ENCODE assay signal across 22 cellular contexts in genomic region chr5:150166193-150167162, GRCh38. TPM values are rescaled to one million over a fixed set of nuclear protein-coding genes. Genes with fewer than 3 reads are reported as not detected.
DNase-seq lines count a peak whose midpoint lies in the region; ATAC-seq, FAIRE-seq and TF ChIP-seq lines count a peak whose summit lies in the region.
"Had no signal": no experiment of that assay in that cellular context is flagged by ENCODE, and none has a peak within 500 bp of the region (broad histone marks: within the 10 kb centered on the region; RNA-seq: fewer than 3 reads in every experiment).

Gene CDX1, plus strand, starts transcription at chr5:150166778. Its CDS starts 99 bp downstream, at chr5:150166877.

- no peak within 1 kb of the TSS for H3K4me3 ChIP-seq in astrocyte (ENCODE audit: insufficient read depth, low read depth, low read length)
- no peak within 1 kb of the TSS for H3K4me3 ChIP-seq in mesendoderm (ENCODE audit: low read length)
- peak within 1 kb of the TSS; percentile 32 to 43 for H3K4me3 ChIP-seq in testis
- no peak within 1 kb of the TSS for H3K4me3 ChIP-seq in kidney (ENCODE audit: low read length in 2 of 2)
- H3K4me3 ChIP-seq: HAP-1 had no signal

- no peak within 1 kb of the TSS for H3K4me3 Mint-ChIP-seq in activated naive CD4-positive, alpha-beta T cell treated with anti-CD3 and anti-CD28 coated beads, Interleukin-2, amount 50 U/mL, for 24 hours
- H3K4me3 Mint-ChIP-seq in astrocyte (ENCODE audit: unreplicated experiment): peak within 1 kb of the TSS; percentile 18
- H3K4me3 Mint-ChIP-seq: memory B cell had no signal

- no peak within 1 kb of the TSS for H3K4me2 ChIP-seq in astrocyte (ENCODE audit: low read length)
- H3K4me2 ChIP-seq in mesendoderm (ENCODE audit: low read length): peak within 1 kb of the TSS; percentile 13

- H3K27me3 ChIP-seq in astrocyte (ENCODE audit: insufficient read depth, low read length): peaks cover 27% of the 10 kb centered on the region
- H3K27me3 ChIP-seq in mesendoderm (ENCODE audit: insufficient read depth, low read length, poor library complexity): no peaks in the 10 kb centered on the region
- no peaks in the 10 kb centered on the region for H3K27me3 ChIP-seq in testis

- H3K36me3 ChIP-seq in astrocyte (ENCODE audit: insufficient read depth, low read length) (no peaks in the 10 kb centered on the region), mesendoderm (ENCODE audit: control insufficient read depth, insufficient read depth, low read length) (no peaks in the 10 kb centered on the region), testis (ENCODE audit: low read depth, missing control alignments) (no peaks in the 10 kb centered on the region), kidney (ENCODE audit: control insufficient read depth in 1 of 2, insufficient read depth in 2 of 2, low read length in 2 of 2) (no peaks in the 10 kb centered on the region)
- H3K36me3 ChIP-seq: HAP-1, tibial nerve had no signal

- peaks cover under 1% of the 10 kb centered on the region for H3K4me1 ChIP-seq in astrocyte (ENCODE audit: insufficient read depth, low read length)
- no peaks in the 10 kb centered on the region for H3K4me1 ChIP-seq in mesendoderm (ENCODE audit: control insufficient read depth, low read depth, low read length)
- H3K4me1 ChIP-seq in testis: peaks cover 34% of the 10 kb centered on the region
- peaks cover 3 to 7% of the 10 kb centered on the region in 2 donors for H3K4me1 ChIP-seq in kidney (ENCODE audit: control insufficient read depth in 1 of 2, insufficient read depth in 1 of 2, low read depth in 1 of 2, low read length in 2 of 2)
- H3K4me1 ChIP-seq: HAP-1 had no signal

- no peak for TF ChIP-seq CTCF in astrocyte (IDR thresholded peaks at IDR 0.05; ENCODE audit: insufficient read depth, low read depth, low read length)
- TF ChIP-seq CTCF in testis (IDR thresholded peaks at IDR 0.05): no peak
- no peak for TF ChIP-seq CTCF in kidney (IDR thresholded peaks at IDR 0.05; ENCODE audit: borderline replicate concordance, extremely low read depth, insufficient read depth)

- H3K4me1 Mint-ChIP-seq in activated naive CD4-positive, alpha-beta T cell treated with anti-CD3 and anti-CD28 coated beads, Interleukin-2, amount 50 U/mL, for 24 hours: no peaks in the 10 kb centered on the region
- H3K4me1 Mint-ChIP-seq in astrocyte (ENCODE audit: low read depth, unreplicated experiment): peaks cover 8% of the 10 kb centered on the region

- H3K27me3 Mint-ChIP-seq in activated naive CD4-positive, alpha-beta T cell treated with anti-CD3 and anti-CD28 coated beads, Interleukin-2, amount 50 U/mL, for 24 hours: peaks cover 26% of the 10 kb centered on the region
- H3K27me3 Mint-ChIP-seq in astrocyte (ENCODE audit: low read depth, unreplicated experiment): peaks cover 54% of the 10 kb centered on the region

- no peak within 1 kb of the TSS for H2BK15ac ChIP-seq in mesendoderm (replicated peaks; ENCODE audit: low read depth)

- no peak within 1 kb of the TSS for H3K27ac ChIP-seq in astrocyte (ENCODE audit: low read depth, low read length)
- no peak within 1 kb of the TSS for H3K27ac ChIP-seq in mesendoderm (ENCODE audit: low read depth, low read length)
- peak within 1 kb of the TSS in 1 of 2 donors; percentile 24 for H3K27ac ChIP-seq in testis
- H3K27ac ChIP-seq in kidney (ENCODE audit: low read depth in 2 of 2, low read length in 2 of 2): no peak within 1 kb of the TSS

- H2AFZ ChIP-seq in astrocyte (ENCODE audit: low read depth, low read length): peak within 1 kb of the TSS; percentile 4

- no peaks in the 10 kb centered on the region for H3K36me3 Mint-ChIP-seq in activated naive CD4-positive, alpha-beta T cell treated with anti-CD3 and anti-CD28 coated beads, Interleukin-2, amount 50 U/mL, for 24 hours
- H3K36me3 Mint-ChIP-seq in astrocyte (ENCODE audit: low read depth, unreplicated experiment): peaks cover 3% of the 10 kb centered on the region
- H3K36me3 Mint-ChIP-seq: memory B cell had no signal

- no peak for ATAC-seq in GM18870 (IDR thresholded peaks at IDR 0.05; ENCODE audit: unreplicated experiment)
- no peak for ATAC-seq in GM19023 (IDR thresholded peaks at IDR 0.05; ENCODE audit: unreplicated experiment)

- no peaks in the 10 kb centered on the region for H3K79me2 ChIP-seq in astrocyte (ENCODE audit: insufficient read depth, low read length)
- H3K79me2 ChIP-seq in mesendoderm (ENCODE audit: control insufficient read depth, insufficient read depth, low read length): no peaks in the 10 kb centered on the region

- H2BK120ac ChIP-seq in mesendoderm (ENCODE audit: low read depth, low read length): no peak within 1 kb of the TSS

- no peak within 1 kb of the TSS for H2BK5ac ChIP-seq in mesendoderm (ENCODE audit: low read length)

- H4K5ac ChIP-seq in mesendoderm (ENCODE audit: low read length): no peak within 1 kb of the TSS

- H3K79me1 ChIP-seq in mesendoderm (ENCODE audit: low read length): no peaks in the 10 kb centered on the region

- peak within 1 kb of the TSS; percentile 24 for H3K4ac ChIP-seq in mesendoderm (ENCODE audit: low read depth, low read length)

- H3K9me3 Mint-ChIP-seq in activated naive CD4-positive, alpha-beta T cell treated with anti-CD3 and anti-CD28 coated beads, Interleukin-2, amount 50 U/mL, for 24 hours: no peaks in the 10 kb centered on the region
- peaks cover 3% of the 10 kb centered on the region for H3K9me3 Mint-ChIP-seq in astrocyte (ENCODE audit: unreplicated experiment)
- H3K9me3 Mint-ChIP-seq: memory B cell had no signal

- DNase-seq in activated naive CD4-positive, alpha-beta T cell (lab: John Stamatoyannopoulos, UW): no peak
- DNase-seq in astrocyte (ENCODE audit: low read depth) (no peak), mesendoderm (peak; percentile 29), testis (no peak), kidney (no peak)
- DNase-seq: activated CD4-positive, alpha-beta T cell treated with anti-CD3 and anti-CD28 coated beads, Interleukin-2, amount 50 U/mL, for 48 hours; aorta; head of caudate nucleus; NCI-H1436; NCI-H524 treated with DMSO at 0.1 percent for 48 hours; SHP77 had no signal

- no CpG with 5 or more reads among the region's 87 CpGs for WGBS in mesendoderm (ENCODE audit: extremely low coverage, insufficient coverage, low lambda C conversion rate)
- WGBS in testis, 2 donors: 50 to 63% methylated on average over 21 to 71 of the region's 87 CpGs

- H3K9ac ChIP-seq in astrocyte (ENCODE audit: low read length) (no peak within 1 kb of the TSS), mesendoderm (ENCODE audit: low read length) (no peak within 1 kb of the TSS), kidney (ENCODE audit: low read length in 2 of 2) (no peak within 1 kb of the TSS)

- H2AK5ac ChIP-seq in mesendoderm (ENCODE audit: low read length): no peak within 1 kb of the TSS

- H3K27ac Mint-ChIP-seq in activated naive CD4-positive, alpha-beta T cell treated with anti-CD3 and anti-CD28 coated beads, Interleukin-2, amount 50 U/mL, for 24 hours: peak within 1 kb of the TSS; percentile 5
- no peak within 1 kb of the TSS for H3K27ac Mint-ChIP-seq in astrocyte (ENCODE audit: unreplicated experiment)
- H3K27ac Mint-ChIP-seq: memory B cell had no signal

- H3K23ac ChIP-seq in mesendoderm (ENCODE audit: low read length): no peak within 1 kb of the TSS

- TF ChIP-seq POLR2A in testis (IDR thresholded peaks at IDR 0.05): no peak

- H3K9me3 ChIP-seq in astrocyte (ENCODE audit: insufficient read depth, low read depth, low read length): no peaks in the 10 kb centered on the region
- no peaks in the 10 kb centered on the region for H3K9me3 ChIP-seq in testis
- H3K9me3 ChIP-seq in kidney (ENCODE audit: control insufficient read depth in 1 of 2, low read length in 2 of 2): no peaks in the 10 kb centered on the region
- H3K9me3 ChIP-seq: HAP-1, tibial nerve had no signal

- H3K56ac ChIP-seq in mesendoderm (ENCODE audit: low read length): peak within 1 kb of the TSS; percentile 75

- FAIRE-seq in astrocyte (lab: Jason Lieb, UNC): no peak
- no peak for FAIRE-seq in kidney (lab: Jason Lieb, UNC)
- FAIRE-seq: G401.6, keratinocyte had no signal

- intact Hi-C loops in testis (cut with DNase I; ENCODE audit: low total_unique reads): no loop called here
- intact Hi-C loops in kidney (cut with DNase I): no loop called here

- peak within 1 kb of the TSS; percentile 43 for H3K18ac ChIP-seq in mesendoderm (ENCODE audit: low read length)

- no peak within 1 kb of the TSS for H4K8ac ChIP-seq in mesendoderm (ENCODE audit: low read depth, low read length)

- no peaks in the 10 kb centered on the region for H4K20me1 ChIP-seq in astrocyte (ENCODE audit: insufficient read depth, low read length)

RNA-seq across cellular contexts. Expression of gene CDX1, which starts in this region (rescaled TPM):
- total RNA-seq in astrocyte (0.50 TPM in 1 of 2 replicates, not detected in the other), testis (1 to 10 TPM; 3.4 to 5.2 TPM), kidney (not detected)
- polyA plus RNA-seq in mesendoderm (2013, experiment 1 of 2): 4.8 TPM
- polyA plus RNA-seq in mesendoderm (2013, experiment 2 of 2): 4.8 TPM
- polyA plus RNA-seq in testis (ENCODE audit: insufficient read depth, low read depth, low replicate concordance) (3.4 TPM), kidney (ENCODE audit: insufficient read depth, low read depth, low replicate concordance) (0.39 TPM)
- total RNA-seq: A172; aorta; renal cortical epithelial cell; T-helper 1 cell treated with Interleukin-12 subunit alpha and Interleukin-12 subunit beta and Interleukin-4 antibody, amounts not matched to agents 30 ng/mL and 1 ng/mL, for 36 hours had no signal
- polyA plus RNA-seq: keratinocyte had no signal

Comparison
In these comparisons a context has a peak if more than half of its experiments do, and no peak if none do; other contexts are left out.
1. H3K4me3 ChIP-seq: peak in testis (2 of 2); none in astrocyte (single experiment), mesendoderm (single experiment) and kidney (0 of 2).